In the genomic region with DNA sequence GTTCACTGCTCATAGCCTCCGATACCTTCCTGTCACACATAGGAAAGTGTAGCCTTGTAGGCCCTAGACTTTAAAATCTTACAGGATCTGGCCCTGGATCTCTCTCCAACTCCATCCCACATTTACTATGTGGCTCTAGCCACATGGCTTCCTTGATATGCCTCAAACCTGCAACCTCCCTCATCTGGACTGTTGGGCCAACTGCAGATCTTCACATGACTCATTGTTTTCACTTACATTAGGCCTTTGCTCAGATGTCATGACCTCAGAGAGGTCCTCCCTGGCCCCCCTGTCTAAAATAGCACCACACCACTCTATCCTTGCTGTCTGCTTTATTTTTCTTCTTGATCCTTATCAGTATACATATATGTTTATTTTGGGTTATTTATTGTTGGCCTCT, we compare ENCODE assay signal across 32 cellular contexts. TPM values are rescaled to one million over a fixed set of nuclear protein-coding genes. Genes with fewer than 3 reads are reported as not detected.
"Had no signal": no experiment of that assay in that cellular context is flagged by ENCODE, and none has a peak within 500 bp of the region (broad histone marks: within the 10 kb centered on the region; RNA-seq: fewer than 3 reads in every experiment).

No MANE protein-coding gene starts in this region.

- H3K36me3 Mint-ChIP-seq: activated naive CD8-positive, alpha-beta T cell had no signal

- H3K27me3 ChIP-seq: body of pancreas, cardiac muscle cell, colonic mucosa, foreskin keratinocyte, gastrocnemius medialis, heart left ventricle had no signal

- H3K36me3 ChIP-seq: cardiac muscle cell, colonic mucosa, gastrocnemius medialis, heart left ventricle, WERI-Rb-1 had no signal

- H3K4me3 ChIP-seq: body of pancreas, cardiac muscle cell, colonic mucosa, gastrocnemius medialis, heart left ventricle had no signal

- H3K9me3 Mint-ChIP-seq: activated B cell treated with CpG ODN at 0.5 μM for 24 hours; activated CD8-positive, alpha-beta T cell treated with anti-CD3 and anti-CD28 coated beads for 36 hours; activated T-cell treated with anti-CD3 and anti-CD28 coated beads, Interleukin-2, amount 50 U/mL, for 4 hours; activated T-helper 17 cell treated with anti-CD3 and anti-CD28 coated beads, Interleukin-2, amount 50 U/mL, for 72 hours; T-helper 2 cell treated with Interferon-gamma antibody and Interleukin-4, amounts not matched to agents 5 μg/mL and 100 μg/mL, for 36 hours had no signal

- H3K27ac Mint-ChIP-seq: activated B cell treated with CpG ODN at 0.5 μM for 24 hours; activated CD8-positive, alpha-beta T cell treated with anti-CD3 and anti-CD28 coated beads for 36 hours; activated naive CD8-positive, alpha-beta T cell; activated T-helper 17 cell treated with anti-CD3 and anti-CD28 coated beads, Interleukin-2, amount 50 U/mL, for 72 hours; T-helper 17 cell; T-helper 2 cell treated with Interferon-gamma antibody and Interleukin-4, amounts not matched to agents 5 μg/mL and 100 μg/mL, for 36 hours had no signal

- DNase-seq: activated B cell treated with CpG ODN at 0.5 μM for 24 hours; activated CD4-positive, alpha-beta T cell treated with anti-CD3 and anti-CD28 coated beads for 48 hours; activated CD4-positive, alpha-beta T cell treated with anti-CD3 and anti-CD28 coated beads, Interleukin-2, amount 50 U/mL, for 1 hour; activated CD4-positive, alpha-beta T cell treated with anti-CD3 and anti-CD28 coated beads, Interleukin-2, amount 50 U/mL, for 48 hours; activated CD8-positive, alpha-beta memory T cell treated with anti-CD3 and anti-CD28 coated beads for 24 hours; activated CD8-positive, alpha-beta T cell treated with anti-CD3 and anti-CD28 coated beads for 36 hours; activated effector memory CD4-positive, alpha-beta T cell treated with Interleukin-2 at 50 U/mL for 16 hours; activated gamma-delta T cell treated with Interleukin-2 at 50 U/mL for 16 hours; activated naive CD4-positive, alpha-beta T cell treated with anti-CD3 and anti-CD28 coated beads, Interleukin-2, amount 50 U/mL, for 16 hours; activated naive CD4-positive, alpha-beta T cell treated with Interleukin-2 at 50 U/mL for 16 hours; activated T-cell treated with anti-CD3 and anti-CD28 coated beads, Interleukin-2, amount 50 U/mL, for 4 hours; amniotic stem cell; anterior cingulate cortex; body of pancreas; central memory CD4-positive, alpha-beta T cell; cerebellar nuclear complex; colonic mucosa; effector CD8-positive, alpha-beta T cell; foreskin keratinocyte; gastrocnemius medialis; glutamatergic neuron; heart left ventricle; T-helper 17 cell; T1000; WERI-Rb-1 had no signal

- H3K4me3 Mint-ChIP-seq: activated B cell treated with CpG ODN at 0.5 μM for 24 hours; activated CD8-positive, alpha-beta T cell treated with anti-CD3 and anti-CD28 coated beads for 36 hours; activated naive CD8-positive, alpha-beta T cell; activated T-cell treated with anti-CD3 and anti-CD28 coated beads, Interleukin-2, amount 50 U/mL, for 4 hours; activated T-helper 17 cell treated with anti-CD3 and anti-CD28 coated beads, Interleukin-2, amount 50 U/mL, for 72 hours; T-helper 17 cell; T-helper 2 cell treated with Interferon-gamma antibody and Interleukin-4, amounts not matched to agents 5 μg/mL and 100 μg/mL, for 36 hours had no signal

- H3K4me1 Mint-ChIP-seq: activated B cell treated with CpG ODN at 0.5 μM for 24 hours; activated T-helper 17 cell treated with anti-CD3 and anti-CD28 coated beads, Interleukin-2, amount 50 U/mL, for 72 hours; T-helper 17 cell had no signal

- H3K27ac ChIP-seq: body of pancreas, cardiac muscle cell, colonic mucosa, foreskin keratinocyte, gastrocnemius medialis, heart left ventricle, WERI-Rb-1 had no signal

- ATAC-seq: activated CD4-positive, CD25-positive, alpha-beta regulatory T cell treated with anti-CD3 and anti-CD28 coated beads, Interleukin-2, amount 50 U/mL, for 24 hours; activated CD8-positive, alpha-beta T cell treated with anti-CD3 and anti-CD28 coated beads for 36 hours; activated T-cell treated with anti-CD3 and anti-CD28 coated beads, Interleukin-2, amount 50 U/mL, for 4 hours; activated T-helper 17 cell treated with anti-CD3 and anti-CD28 coated beads, Interleukin-2, amount 50 U/mL, for 72 hours; body of pancreas; esophagus mucosa; foreskin keratinocyte; gastrocnemius medialis; heart left ventricle; T-helper 17 cell had no signal

- H3K9me3 ChIP-seq: body of pancreas, colonic mucosa, gastrocnemius medialis, heart left ventricle had no signal

- H3K27me3 Mint-ChIP-seq: activated B cell treated with CpG ODN at 0.5 μM for 24 hours; activated CD8-positive, alpha-beta T cell treated with anti-CD3 and anti-CD28 coated beads for 36 hours; activated naive CD8-positive, alpha-beta T cell; activated T-helper 17 cell treated with anti-CD3 and anti-CD28 coated beads, Interleukin-2, amount 50 U/mL, for 72 hours; T-helper 17 cell had no signal

- H3K4me1 ChIP-seq: body of pancreas, colonic mucosa, foreskin keratinocyte, gastrocnemius medialis, heart left ventricle had no signal

RNA-seq across cellular contexts. Expression of gene NR0B1, which starts 8.1 kb away (rescaled TPM):
- total RNA-seq: activated B cell treated with CpG ODN at 0.5 μM for 24 hours; activated CD8-positive, alpha-beta T cell treated with anti-CD3 and anti-CD28 coated beads for 36 hours; activated T-cell treated with anti-CD3 and anti-CD28 coated beads, Interleukin-2, amount 50 U/mL, for 4 hours; activated T-helper 17 cell treated with anti-CD3 and anti-CD28 coated beads, Interleukin-2, amount 50 U/mL, for 72 hours; dermis microvascular lymphatic vessel endothelial cell; esophagus mucosa; foreskin keratinocyte; gastrocnemius medialis; heart left ventricle; T-helper 17 cell had no signal
- polyA plus RNA-seq: cardiac muscle cell, foreskin keratinocyte had no signal
